ENCODE assay signal across 18 cellular contexts in genomic region chr14:104155513-104155912, GRCh38. TPM values are rescaled to one million over a fixed set of nuclear protein-coding genes. Genes with fewer than 3 reads are reported as not detected.
"Had no signal": no experiment of that assay in that cellular context is flagged by ENCODE, and none has a peak within 500 bp of the region (broad histone marks: within the 10 kb centered on the region; RNA-seq: fewer than 3 reads in every experiment).

No MANE protein-coding gene starts in this region.

- H3K4me3 ChIP-seq: cardiac muscle cell, dorsolateral prefrontal cortex, tibial artery, vagina had no signal

- H3K79me2 ChIP-seq: parathyroid adenoma had no signal

- H3K4me1 ChIP-seq: foreskin keratinocyte, parathyroid adenoma, tibial artery had no signal

- ATAC-seq: activated CD4-positive, alpha-beta T cell treated with anti-CD3 and anti-CD28 coated beads for 36 hours; activated naive CD4-positive, alpha-beta T cell treated with anti-CD3 and anti-CD28 coated beads, Interleukin-2, amount 50 U/mL, for 72 hours; foreskin keratinocyte; naive thymus-derived CD8-positive, alpha-beta T cell; stimulated activated naive CD8-positive, alpha-beta T cell treated with anti-CD3 and anti-CD28 coated beads, Interleukin-15, Interleukin-2, amounts not matched to agents 100 U/mL and 50 U/mL, for 24 hours; WTC11 had no signal

- H2AFZ ChIP-seq: parathyroid adenoma had no signal

- H3K9ac ChIP-seq: parathyroid adenoma had no signal

- H3K27ac ChIP-seq: cardiac muscle cell, dorsolateral prefrontal cortex, epithelial cell of prostate, foreskin keratinocyte, neutrophil, parathyroid adenoma, tibial artery, vagina had no signal

- DNase-seq: activated CD4-positive, alpha-beta T cell treated with anti-CD3 and anti-CD28 coated beads for 36 hours; activated CD4-positive, alpha-beta T cell treated with anti-CD3 and anti-CD28 coated beads, Interleukin-2, amount 50 U/mL, for 48 hours; activated gamma-delta T cell treated with Interleukin-2 at 50 U/mL for 16 hours; activated T-cell treated with anti-CD3 and anti-CD28 coated beads for 4 hours; dorsolateral prefrontal cortex; foreskin keratinocyte; head of caudate nucleus; naive thymus-derived CD8-positive, alpha-beta T cell; stimulated activated naive CD8-positive, alpha-beta T cell treated with anti-CD3 and anti-CD28 coated beads, Interleukin-15, Interleukin-2, amounts not matched to agents 100 U/mL and 50 U/mL, for 24 hours; substantia nigra; tibial artery had no signal

- H3K9me3 ChIP-seq: neutrophil, tibial artery, vagina had no signal

- H3K27me3 ChIP-seq: cardiac muscle cell, foreskin keratinocyte, neutrophil, vagina had no signal

- H3K36me3 ChIP-seq: cardiac muscle cell, neutrophil, tibial artery, vagina had no signal

RNA-seq across cellular contexts. Expression of gene KIF26A, which starts 17.1 kb away (rescaled TPM):
- polyA plus RNA-seq: naive thymus-derived CD8-positive, alpha-beta T cell had no signal
